30 cellular contexts compared by ENCODE assay signal in the genomic region with DNA sequence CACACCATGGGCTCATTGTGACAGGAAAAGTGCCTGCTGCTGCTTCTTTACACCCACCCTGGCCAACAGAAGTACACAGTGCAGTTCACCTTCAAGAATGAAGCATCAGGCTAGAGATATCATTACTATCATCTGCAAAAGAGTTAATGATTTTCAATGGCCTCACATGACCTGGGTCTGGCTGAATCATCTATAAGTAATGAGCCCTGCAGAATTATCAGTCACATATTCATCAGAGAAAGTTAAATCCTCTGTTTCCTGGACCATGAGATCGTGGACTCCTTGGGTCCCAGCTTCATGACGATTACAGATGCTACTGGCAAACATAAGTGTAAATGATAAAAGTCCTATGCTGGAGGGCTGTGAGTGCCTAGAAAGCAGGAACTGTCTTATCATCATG. TPM values are rescaled to one million over a fixed set of nuclear protein-coding genes. Genes with fewer than 3 reads are reported as not detected.
"Had no signal": no experiment of that assay in that cellular context is flagged by ENCODE, and none has a peak within 500 bp of the region (broad histone marks: within the 10 kb centered on the region; RNA-seq: fewer than 3 reads in every experiment).

No MANE protein-coding gene starts in this region.

- DNase-seq: activated CD4-positive, alpha-beta memory T cell treated with anti-CD3 and anti-CD28 coated beads, Interleukin-2, amount 10 ng/mL, durations not matched to agents 7 days and 5 days; activated CD4-positive, alpha-beta T cell treated with anti-CD3 and anti-CD28 coated beads for 1 hour; activated CD4-positive, alpha-beta T cell treated with anti-CD3 and anti-CD28 coated beads for 4 hours; activated CD4-positive, alpha-beta T cell treated with anti-CD3 and anti-CD28 coated beads, Interleukin-2, amount 10 ng/mL, durations not matched to agents 7 days and 5 days; activated CD4-positive, alpha-beta T cell treated with anti-CD3 and anti-CD28 coated beads, Interleukin-2, amount 50 U/mL, for 4 hours; activated gamma-delta T cell; activated naive CD4-positive, alpha-beta T cell; activated naive CD4-positive, alpha-beta T cell treated with anti-CD3 and anti-CD28 coated beads, Interleukin-2, amount 10 ng/mL, durations not matched to agents 7 days and 5 days; activated naive CD8-positive, alpha-beta T cell treated with anti-CD3 and anti-CD28 coated beads, Interleukin-2, amount 10 ng/mL, durations not matched to agents 7 days and 5 days; activated T-cell treated with anti-CD3 and anti-CD28 coated beads, Interleukin-2, amount 50 U/mL, for 1 hour; central memory CD4-positive, alpha-beta T cell; cerebellar nuclear complex; colonic mucosa; effector memory CD4-positive, alpha-beta T cell; endodermal cell; erythroblast; gastrocnemius medialis; heart right ventricle; T-helper 2 cell had no signal

- H3K4me1 Mint-ChIP-seq: brain, WTC11 had no signal

- H3K27me3 Mint-ChIP-seq: activated CD4-positive, alpha-beta memory T cell treated with anti-CD3 and anti-CD28 coated beads, Interleukin-2, amount 10 ng/mL, durations not matched to agents 7 days and 5 days; activated CD4-positive, alpha-beta T cell treated with anti-CD3 and anti-CD28 coated beads, Interleukin-2, amount 10 ng/mL, durations not matched to agents 7 days and 5 days; activated naive CD4-positive, alpha-beta T cell treated with anti-CD3 and anti-CD28 coated beads, Interleukin-2, amount 10 ng/mL, durations not matched to agents 7 days and 5 days; activated naive CD8-positive, alpha-beta T cell treated with anti-CD3 and anti-CD28 coated beads, Interleukin-2, amount 10 ng/mL, durations not matched to agents 7 days and 5 days; brain had no signal

- H3K9me3 Mint-ChIP-seq: activated CD4-positive, alpha-beta memory T cell treated with anti-CD3 and anti-CD28 coated beads, Interleukin-2, amount 10 ng/mL, durations not matched to agents 7 days and 5 days; activated CD4-positive, alpha-beta T cell treated with anti-CD3 and anti-CD28 coated beads, Interleukin-2, amount 10 ng/mL, durations not matched to agents 7 days and 5 days; activated naive CD4-positive, alpha-beta T cell treated with anti-CD3 and anti-CD28 coated beads, Interleukin-2, amount 10 ng/mL, durations not matched to agents 7 days and 5 days; activated naive CD4-positive, alpha-beta T cell treated with anti-CD3 and anti-CD28 coated beads, Interleukin-2, amount 50 U/mL, for 72 hours; activated naive CD8-positive, alpha-beta T cell treated with anti-CD3 and anti-CD28 coated beads, Interleukin-2, amount 10 ng/mL, durations not matched to agents 7 days and 5 days; brain; endodermal cell; WTC11 had no signal

- H3K27ac ChIP-seq: ascending aorta, breast epithelium, cardiac muscle cell, colonic mucosa, esophagus muscularis mucosa, foreskin keratinocyte, VCaP had no signal

- H3K27ac Mint-ChIP-seq: activated CD4-positive, alpha-beta memory T cell treated with anti-CD3 and anti-CD28 coated beads, Interleukin-2, amount 10 ng/mL, durations not matched to agents 7 days and 5 days; activated CD4-positive, alpha-beta T cell treated with anti-CD3 and anti-CD28 coated beads, Interleukin-2, amount 10 ng/mL, durations not matched to agents 7 days and 5 days; activated naive CD4-positive, alpha-beta T cell treated with anti-CD3 and anti-CD28 coated beads, Interleukin-2, amount 10 ng/mL, durations not matched to agents 7 days and 5 days; activated naive CD4-positive, alpha-beta T cell treated with anti-CD3 and anti-CD28 coated beads, Interleukin-2, amount 50 U/mL, for 72 hours; activated naive CD8-positive, alpha-beta T cell treated with anti-CD3 and anti-CD28 coated beads, Interleukin-2, amount 10 ng/mL, durations not matched to agents 7 days and 5 days; brain; endodermal cell; WTC11 had no signal

- H3K9me3 ChIP-seq: ascending aorta, breast epithelium, colonic mucosa, esophagus muscularis mucosa, gastrocnemius medialis, heart right ventricle had no signal

- H3K4me3 ChIP-seq: ascending aorta, breast epithelium, cardiac muscle cell, colonic mucosa, esophagus muscularis mucosa, gastrocnemius medialis, heart right ventricle had no signal

- H3K4me3 Mint-ChIP-seq: activated CD4-positive, alpha-beta memory T cell treated with anti-CD3 and anti-CD28 coated beads, Interleukin-2, amount 10 ng/mL, durations not matched to agents 7 days and 5 days; activated CD4-positive, alpha-beta T cell treated with anti-CD3 and anti-CD28 coated beads, Interleukin-2, amount 10 ng/mL, durations not matched to agents 7 days and 5 days; activated naive CD4-positive, alpha-beta T cell treated with anti-CD3 and anti-CD28 coated beads, Interleukin-2, amount 10 ng/mL, durations not matched to agents 7 days and 5 days; activated naive CD8-positive, alpha-beta T cell treated with anti-CD3 and anti-CD28 coated beads, Interleukin-2, amount 10 ng/mL, durations not matched to agents 7 days and 5 days; brain; endodermal cell; WTC11 had no signal

- H3K4me1 ChIP-seq: ascending aorta, breast epithelium, colonic mucosa, esophagus muscularis mucosa, foreskin keratinocyte had no signal

- ATAC-seq: activated naive CD4-positive, alpha-beta T cell treated with anti-CD3 and anti-CD28 coated beads, Interleukin-2, amount 50 U/mL, for 72 hours; gastrocnemius medialis; WTC11 had no signal

- H3K27me3 ChIP-seq: ascending aorta, breast epithelium, cardiac muscle cell, colonic mucosa, esophagus muscularis mucosa, foreskin keratinocyte, gastrocnemius medialis, heart right ventricle had no signal

RNA-seq across cellular contexts. Expression of a gene that starts 16.3 kb away (rescaled TPM):
- total RNA-seq: activated CD4-positive, alpha-beta memory T cell treated with anti-CD3 and anti-CD28 coated beads, Interleukin-2, amount 10 ng/mL, durations not matched to agents 7 days and 5 days; activated CD4-positive, alpha-beta T cell treated with anti-CD3 and anti-CD28 coated beads, Interleukin-2, amount 10 ng/mL, durations not matched to agents 7 days and 5 days; activated naive CD4-positive, alpha-beta T cell treated with anti-CD3 and anti-CD28 coated beads, Interleukin-2, amount 50 U/mL, for 72 hours; activated naive CD8-positive, alpha-beta T cell treated with anti-CD3 and anti-CD28 coated beads, Interleukin-2, amount 10 ng/mL, durations not matched to agents 7 days and 5 days; ascending aorta; breast epithelium; cardiac muscle cell; dermis microvascular lymphatic vessel endothelial cell; esophagus muscularis mucosa; foreskin keratinocyte; gastrocnemius medialis; heart right ventricle; T-helper 1 cell treated with Interleukin-12 subunit alpha and Interleukin-12 subunit beta and Interleukin-4 antibody, amounts not matched to agents 30 ng/mL and 1 ng/mL, for 36 hours; WTC11 had no signal
- polyA plus RNA-seq: foreskin keratinocyte, heart right ventricle had no signal
